Comparison of ENCODE assay signal across 29 cellular contexts in the genomic region with DNA sequence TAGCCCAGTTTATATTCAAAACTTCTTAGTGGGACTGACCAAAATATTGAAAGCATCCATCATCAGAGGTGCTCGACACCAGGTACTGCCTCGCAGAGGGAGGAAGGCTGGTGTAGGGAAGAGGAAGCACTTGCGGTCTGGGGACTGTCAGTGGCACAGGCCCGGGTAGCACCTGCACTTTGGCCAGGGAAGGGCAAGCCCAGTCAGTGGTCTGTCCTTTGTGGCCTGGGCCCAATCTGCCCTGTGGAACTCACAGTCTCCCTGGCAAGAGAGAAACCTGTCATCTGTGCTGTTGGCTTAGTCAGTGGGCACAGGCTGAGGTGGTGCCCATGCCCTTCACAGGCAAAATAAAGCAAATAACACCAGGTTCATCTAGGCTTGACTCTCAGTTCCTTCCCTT.
A peak's percentile ranks its signal among the peaks of the same experiment; 100 is the strongest.
DNase-seq lines count a peak whose midpoint lies in the region; ATAC-seq and TF ChIP-seq lines count a peak whose summit lies in the region.
"Had no signal": no experiment of that assay in that cellular context is flagged by ENCODE, and none has a peak within 500 bp of the region (broad histone marks: within the 10 kb centered on the region; RNA-seq: fewer than 3 reads in every experiment).

No MANE protein-coding gene starts in this region.

- peak overlapping the region; percentile 68 for H3K27ac ChIP-seq in neural progenitor cell
- H3K27ac ChIP-seq in left lung: no peak overlapping the region
- H3K27ac ChIP-seq in PC-3 (ENCODE audit: low read length): no peak overlapping the region
- H3K27ac ChIP-seq: adrenal gland, dorsolateral prefrontal cortex, esophagus squamous epithelium, foreskin keratinocyte, ovary, VCaP had no signal

- H3K9me2 ChIP-seq in PC-3 (replicated peaks; ENCODE audit: low read length): no peaks in the 10 kb centered on the region

- peaks cover 38% of the 10 kb centered on the region for H3K4me1 ChIP-seq in neural progenitor cell
- H3K4me1 ChIP-seq in left lung: no peaks in the 10 kb centered on the region
- peaks cover 25% of the 10 kb centered on the region for H3K4me1 ChIP-seq in PC-3 (ENCODE audit: insufficient read depth, low read length)
- H3K4me1 ChIP-seq: adrenal gland, esophagus squamous epithelium, foreskin keratinocyte had no signal

- H2AFZ ChIP-seq in neural progenitor cell (replicated peaks) (no peak overlapping the region), PC-3 (ENCODE audit: low read length) (no peak overlapping the region)

- H3K9me3 ChIP-seq in neural progenitor cell (ENCODE audit: low read depth) (peaks cover 13% of the 10 kb centered on the region), left lung (peaks cover 0 to 21% of the 10 kb centered on the region in 2 donors), PC-3 (ENCODE audit: low read length) (peaks cover 15% of the 10 kb centered on the region), T-helper 17 cell (ENCODE audit: control insufficient read depth, low read length, poor library complexity, severe bottlenecking) (no peaks in the 10 kb centered on the region)
- H3K9me3 ChIP-seq: adrenal gland, ovary had no signal

- H3K4me3 Mint-ChIP-seq in neural progenitor cell: no peak overlapping the region
- H3K4me3 Mint-ChIP-seq in T-helper 17 cell: no peak overlapping the region
- H3K4me3 Mint-ChIP-seq: activated CD8-positive, alpha-beta T cell treated with anti-CD3 and anti-CD28 coated beads, Interleukin-2, amount 10 ng/mL, durations not matched to agents 7 days and 5 days; activated naive CD4-positive, alpha-beta T cell treated with anti-CD3 and anti-CD28 coated beads, Interleukin-2, amount 10 ng/mL, durations not matched to agents 7 days and 5 days; central memory CD8-positive, alpha-beta T cell; nephron; stimulated activated memory B cell treated with anti-CD40 and anti-IgM and Interleukin-4, amounts not matched to agents 10 μg/mL and 1 μg/mL and 100 μg/mL, for 72 hours had no signal

- peaks cover 4% of the 10 kb centered on the region for H3K36me3 ChIP-seq in neural progenitor cell
- no peaks in the 10 kb centered on the region for H3K36me3 ChIP-seq in left lung
- H3K36me3 ChIP-seq in PC-3 (ENCODE audit: low read depth, low read length): no peaks in the 10 kb centered on the region; the same call in 1 of the 2 replicates
- H3K36me3 ChIP-seq: adrenal gland, esophagus squamous epithelium, ovary had no signal

- no TSS peak for BruUV-seq in PC-3 (replicated peaks; lab: Mats Ljungman, UMichigan)

- H3K4me1 Mint-ChIP-seq in neural progenitor cell: peaks cover 30% of the 10 kb centered on the region
- peaks cover 8% of the 10 kb centered on the region for H3K4me1 Mint-ChIP-seq in T-helper 17 cell
- H3K4me1 Mint-ChIP-seq: central memory CD8-positive, alpha-beta T cell had no signal

- CTCF ChIA-PET in PC-3 (lab: Charles Lee): no interaction called here

- H3F3A ChIP-seq in neural progenitor cell (ENCODE audit: low read depth) (peaks cover 51% of the 10 kb centered on the region), PC-3 (ENCODE audit: low read length, unreplicated experiment) (no peaks in the 10 kb centered on the region)

- H3K27ac Mint-ChIP-seq in neural progenitor cell: no peak overlapping the region
- H3K27ac Mint-ChIP-seq in T-helper 17 cell: no peak overlapping the region
- H3K27ac Mint-ChIP-seq: activated CD8-positive, alpha-beta T cell treated with anti-CD3 and anti-CD28 coated beads, Interleukin-2, amount 10 ng/mL, durations not matched to agents 7 days and 5 days; activated naive CD4-positive, alpha-beta T cell treated with anti-CD3 and anti-CD28 coated beads, Interleukin-2, amount 10 ng/mL, durations not matched to agents 7 days and 5 days; IgD-negative memory B cell; stimulated activated memory B cell treated with anti-CD40 and anti-IgM and Interleukin-4, amounts not matched to agents 10 μg/mL and 1 μg/mL and 100 μg/mL, for 72 hours had no signal

- H3K9me3 Mint-ChIP-seq in neural progenitor cell: peaks cover 19% of the 10 kb centered on the region

- TF ChIP-seq CTCF in neural progenitor cell (IDR thresholded peaks at IDR 0.05): no peak
- no peak for TF ChIP-seq CTCF in left lung (IDR thresholded peaks at IDR 0.05)
- TF ChIP-seq CTCF in PC-3 (conservative IDR thresholded peaks at IDR 0.05; ENCODE audit: low read depth, low read length): no peak

- DNase-seq in cerebellar cortex (ENCODE audit: low spot score) (peak; percentile 70), neural progenitor cell (ENCODE audit: low spot score) (no peak), NCI-H1092 (lab: John Stamatoyannopoulos, UW) (no peak), left lung (no peak), PC-3 (no peak), T-helper 17 cell (no peak)
- DNase-seq: activated CD4-positive, alpha-beta T cell treated with anti-CD3 and anti-CD28 coated beads for 4 hours; activated CD8-positive, alpha-beta T cell treated with anti-CD3 and anti-CD28 coated beads, Interleukin-2, amount 10 ng/mL, durations not matched to agents 7 days and 5 days; activated naive CD4-positive, alpha-beta T cell treated with anti-CD3 and anti-CD28 coated beads, Interleukin-2, amount 10 ng/mL, durations not matched to agents 7 days and 5 days; adrenal gland; esophagus squamous epithelium; foreskin keratinocyte; head of caudate nucleus; mammary epithelial cell; NCI-H2081 treated with DMSO at 0.1 percent for 48 hours; NCI-H2227 treated with DMSO at 0.1 percent for 48 hours; ovary; retina; SW 1271; T-helper 9 cell; trophoblast cell had no signal

- H3K9ac ChIP-seq in neural progenitor cell (no peak overlapping the region), PC-3 (ENCODE audit: low read length) (no peak overlapping the region)

- H3K36me3 Mint-ChIP-seq in neural progenitor cell (no peaks in the 10 kb centered on the region), T-helper 17 cell (ENCODE audit: low read depth) (peaks cover 3% of the 10 kb centered on the region)
- H3K36me3 Mint-ChIP-seq: activated naive CD4-positive, alpha-beta T cell treated with anti-CD3 and anti-CD28 coated beads, Interleukin-2, amount 10 ng/mL, durations not matched to agents 7 days and 5 days; stimulated activated memory B cell treated with anti-CD40 and anti-IgM and Interleukin-4, amounts not matched to agents 10 μg/mL and 1 μg/mL and 100 μg/mL, for 72 hours had no signal

- H3K4me2 ChIP-seq in neural progenitor cell (peak overlapping the region; percentile 44), PC-3 (ENCODE audit: low read length) (no peak overlapping the region)

- H3K27me3 ChIP-seq in neural progenitor cell (no peaks in the 10 kb centered on the region), left lung (no peaks in the 10 kb centered on the region), PC-3 (ENCODE audit: low read length) (no peaks in the 10 kb centered on the region)
- H3K27me3 ChIP-seq: adrenal gland, esophagus squamous epithelium, ovary had no signal

- ATAC-seq in GM19324 (IDR thresholded peaks at IDR 0.05; ENCODE audit: low FRiP score, unreplicated experiment): peak; percentile 62
- ATAC-seq in HG02884 (IDR thresholded peaks at IDR 0.05; ENCODE audit: unreplicated experiment): peak; percentile 31
- ATAC-seq in left lung: no peak
- no peak for ATAC-seq in PC-3
- no peak for ATAC-seq in T-helper 17 cell
- ATAC-seq: activated CD8-positive, alpha-beta T cell treated with anti-CD3 and anti-CD28 coated beads, Interleukin-2, amount 10 ng/mL, durations not matched to agents 7 days and 5 days; foreskin keratinocyte; stimulated activated memory B cell treated with anti-CD40 and anti-IgM and Interleukin-4, amounts not matched to agents 10 μg/mL and 1 μg/mL and 100 μg/mL, for 72 hours had no signal

- intact Hi-C loops in left lung (cut with DNase I): no loop called here
- intact Hi-C loops in PC-3 (cut with micrococcal nuclease): no loop called here

- no peaks in the 10 kb centered on the region for H4K20me1 ChIP-seq in neural progenitor cell (ENCODE audit: low read depth)
- H4K20me1 ChIP-seq in PC-3 (ENCODE audit: low read length): no peaks in the 10 kb centered on the region

- H3K27me3 Mint-ChIP-seq in neural progenitor cell (ENCODE audit: insufficient read depth, low read depth) (peaks cover under 1% of the 10 kb centered on the region), T-helper 17 cell (peaks cover 10% of the 10 kb centered on the region)
- H3K27me3 Mint-ChIP-seq: central memory CD8-positive, alpha-beta T cell had no signal

- H3K79me2 ChIP-seq in neural progenitor cell (ENCODE audit: low read depth) (no peaks in the 10 kb centered on the region), PC-3 (ENCODE audit: low read length) (no peaks in the 10 kb centered on the region)

- POLR2A ChIA-PET in PC-3 (lab: Charles Lee; ENCODE audit: unreplicated experiment): no interaction called here

- H3K4me3 ChIP-seq in neural progenitor cell (no peak overlapping the region), left lung (no peak overlapping the region), PC-3 (ENCODE audit: low read length) (no peak overlapping the region)
- H3K4me3 ChIP-seq: adrenal gland, dorsolateral prefrontal cortex, esophagus squamous epithelium, ovary had no signal

Comparison
In these comparisons a context has a peak if more than half of its experiments do, and no peak if none do; other contexts are left out.
1. ATAC-seq: peak in GM19324 (single experiment) and HG02884 (single experiment); none in left lung (single experiment), PC-3 (single experiment) and T-helper 17 cell (single experiment).